Comparison of ENCODE assay signal across 2 cellular contexts in genomic region chrX:115892787-115893671, GRCh38.
TF ChIP-seq lines count a peak whose summit lies in the region.

No MANE protein-coding gene starts in this region.

TF ChIP-seq in K562, 482 proteins besides CTCF, POLR2A, EP300 and RAD21 (continued from another document and continues in another):
- TF ChIP-seq ZNF408 (CRISPR knock-in tag; IDR thresholded peaks at IDR 0.05; ENCODE audit: low read depth): no peak
- no peak for TF ChIP-seq SAP30 (IDR thresholded peaks at IDR 0.05; ENCODE audit: borderline replicate concordance, insufficient read depth, low read depth, low read length, poor library complexity, severe bottlenecking)
- TF ChIP-seq BCL6 (CRISPR knock-in tag; IDR thresholded peaks at IDR 0.05): no peak
- TF ChIP-seq LARP7 (IDR thresholded peaks at IDR 0.05): no peak
- TF ChIP-seq FOXM1 (IDR thresholded peaks at IDR 0.05; ENCODE audit: low read depth): no peak
- no peak for TF ChIP-seq FOXM1 (CRISPR knock-in tag; IDR thresholded peaks at IDR 0.05; ENCODE audit: low read depth)
- no peak for TF ChIP-seq MGA (IDR thresholded peaks at IDR 0.05)

TF ChIP-seq in HepG2, 621 proteins besides CTCF, POLR2A, EP300 and RAD21 (continued from another document and continues in another):
- TF ChIP-seq, protein P1, sequence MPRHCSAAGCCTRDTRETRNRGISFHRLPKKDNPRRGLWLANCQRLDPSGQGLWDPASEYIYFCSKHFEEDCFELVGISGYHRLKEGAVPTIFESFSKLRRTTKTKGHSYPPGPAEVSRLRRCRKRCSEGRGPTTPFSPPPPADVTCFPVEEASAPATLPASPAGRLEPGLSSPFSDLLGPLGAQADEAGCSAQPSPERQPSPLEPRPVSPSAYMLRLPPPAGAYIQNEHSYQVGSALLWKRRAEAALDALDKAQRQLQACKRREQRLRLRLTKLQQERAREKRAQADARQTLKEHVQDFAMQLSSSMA (CRISPR knock-in tag; IDR thresholded peaks at IDR 0.05): peak; percentile 97
- TF ChIP-seq ZNF768 (CRISPR knock-in tag; IDR thresholded peaks at IDR 0.05) (no peak), AGO2 (optimal IDR thresholded peaks at IDR 0.05; ENCODE audit: low read depth, low read length) (no peak), MED8 (CRISPR knock-in tag; IDR thresholded peaks at IDR 0.05; ENCODE audit: insufficient replicate concordance) (peak; percentile 54), ZMYM3 (CRISPR knock-in tag; IDR thresholded peaks at IDR 0.05) (no peak; the same call in 1 of the 2 replicates), NFE2L1 (CRISPR knock-in tag; IDR thresholded peaks at IDR 0.05; ENCODE audit: borderline replicate concordance) (no peak), SIX4 (CRISPR knock-in tag; IDR thresholded peaks at IDR 0.05) (no peak), ZFX (CRISPR knock-in tag; IDR thresholded peaks at IDR 0.05; ENCODE audit: low read depth) (peak; percentile 51), ZBTB7A (CRISPR knock-in tag; IDR thresholded peaks at IDR 0.05) (no peak; the same call in none of the 2 replicates), ZNF703 (CRISPR knock-in tag; IDR thresholded peaks at IDR 0.05; ENCODE audit: borderline replicate concordance) (peak; percentile 30; the same call in 1 of the 2 replicates), ZBTB7B (CRISPR knock-in tag; IDR thresholded peaks at IDR 0.05) (0 out of 2 replicates have a peak, but pooled peaks have one; percentile 36), BORCS8-MEF2B (CRISPR knock-in tag; IDR thresholded peaks at IDR 0.05) (no peak), ZNF24 (IDR thresholded peaks at IDR 0.05) (no peak), ZNF20 (CRISPR knock-in tag; IDR thresholded peaks at IDR 0.05) (no peak), TCF12 (IDR thresholded peaks at IDR 0.05) (no peak), TCF12 (CRISPR knock-in tag; IDR thresholded peaks at IDR 0.05) (no peak), MTA1 (CRISPR knock-in tag; IDR thresholded peaks at IDR 0.05; ENCODE audit: borderline replicate concordance) (0 out of 2 replicates have a peak, but pooled peaks have one; percentile 48), HOXD1 (CRISPR knock-in tag; IDR thresholded peaks at IDR 0.05) (no peak), FOXK1 (CRISPR knock-in tag; IDR thresholded peaks at IDR 0.05; ENCODE audit: borderline replicate concordance, low read depth) (peak; percentile 64; the same call in 1 of the 2 replicates), YY1 (IDR thresholded peaks at IDR 0.05; ENCODE audit: insufficient read depth, insufficient replicate concordance, low read depth, low read length) (peak; percentile 86), RARA (CRISPR knock-in tag; IDR thresholded peaks at IDR 0.05) (peak; percentile 39)
- TF ChIP-seq, protein P2, sequence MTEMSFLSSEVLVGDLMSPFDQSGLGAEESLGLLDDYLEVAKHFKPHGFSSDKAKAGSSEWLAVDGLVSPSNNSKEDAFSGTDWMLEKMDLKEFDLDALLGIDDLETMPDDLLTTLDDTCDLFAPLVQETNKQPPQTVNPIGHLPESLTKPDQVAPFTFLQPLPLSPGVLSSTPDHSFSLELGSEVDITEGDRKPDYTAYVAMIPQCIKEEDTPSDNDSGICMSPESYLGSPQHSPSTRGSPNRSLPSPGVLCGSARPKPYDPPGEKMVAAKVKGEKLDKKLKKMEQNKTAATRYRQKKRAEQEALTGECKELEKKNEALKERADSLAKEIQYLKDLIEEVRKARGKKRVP (CRISPR knock-in tag; IDR thresholded peaks at IDR 0.05): no peak
- TF ChIP-seq, protein P3, sequence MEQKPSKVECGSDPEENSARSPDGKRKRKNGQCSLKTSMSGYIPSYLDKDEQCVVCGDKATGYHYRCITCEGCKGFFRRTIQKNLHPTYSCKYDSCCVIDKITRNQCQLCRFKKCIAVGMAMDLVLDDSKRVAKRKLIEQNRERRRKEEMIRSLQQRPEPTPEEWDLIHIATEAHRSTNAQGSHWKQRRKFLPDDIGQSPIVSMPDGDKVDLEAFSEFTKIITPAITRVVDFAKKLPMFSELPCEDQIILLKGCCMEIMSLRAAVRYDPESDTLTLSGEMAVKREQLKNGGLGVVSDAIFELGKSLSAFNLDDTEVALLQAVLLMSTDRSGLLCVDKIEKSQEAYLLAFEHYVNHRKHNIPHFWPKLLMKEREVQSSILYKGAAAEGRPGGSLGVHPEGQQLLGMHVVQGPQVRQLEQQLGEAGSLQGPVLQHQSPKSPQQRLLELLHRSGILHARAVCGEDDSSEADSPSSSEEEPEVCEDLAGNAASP (CRISPR knock-in tag; IDR thresholded peaks at IDR 0.05; ENCODE audit: borderline replicate concordance): 0 out of 2 replicates have a peak, but pooled peaks have one; percentile 14
- TF ChIP-seq, protein P4, sequence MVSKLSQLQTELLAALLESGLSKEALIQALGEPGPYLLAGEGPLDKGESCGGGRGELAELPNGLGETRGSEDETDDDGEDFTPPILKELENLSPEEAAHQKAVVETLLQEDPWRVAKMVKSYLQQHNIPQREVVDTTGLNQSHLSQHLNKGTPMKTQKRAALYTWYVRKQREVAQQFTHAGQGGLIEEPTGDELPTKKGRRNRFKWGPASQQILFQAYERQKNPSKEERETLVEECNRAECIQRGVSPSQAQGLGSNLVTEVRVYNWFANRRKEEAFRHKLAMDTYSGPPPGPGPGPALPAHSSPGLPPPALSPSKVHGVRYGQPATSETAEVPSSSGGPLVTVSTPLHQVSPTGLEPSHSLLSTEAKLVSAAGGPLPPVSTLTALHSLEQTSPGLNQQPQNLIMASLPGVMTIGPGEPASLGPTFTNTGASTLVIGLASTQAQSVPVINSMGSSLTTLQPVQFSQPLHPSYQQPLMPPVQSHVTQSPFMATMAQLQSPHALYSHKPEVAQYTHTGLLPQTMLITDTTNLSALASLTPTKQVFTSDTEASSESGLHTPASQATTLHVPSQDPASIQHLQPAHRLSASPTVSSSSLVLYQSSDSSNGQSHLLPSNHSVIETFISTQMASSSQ (IDR thresholded peaks at IDR 0.05; ENCODE audit: low read depth): no peak
- TF ChIP-seq, protein P4 (CRISPR knock-in tag; IDR thresholded peaks at IDR 0.05; ENCODE audit: borderline replicate concordance): peak; percentile 53; the same call in 1 of the 2 replicates
- TF ChIP-seq, protein P5, sequence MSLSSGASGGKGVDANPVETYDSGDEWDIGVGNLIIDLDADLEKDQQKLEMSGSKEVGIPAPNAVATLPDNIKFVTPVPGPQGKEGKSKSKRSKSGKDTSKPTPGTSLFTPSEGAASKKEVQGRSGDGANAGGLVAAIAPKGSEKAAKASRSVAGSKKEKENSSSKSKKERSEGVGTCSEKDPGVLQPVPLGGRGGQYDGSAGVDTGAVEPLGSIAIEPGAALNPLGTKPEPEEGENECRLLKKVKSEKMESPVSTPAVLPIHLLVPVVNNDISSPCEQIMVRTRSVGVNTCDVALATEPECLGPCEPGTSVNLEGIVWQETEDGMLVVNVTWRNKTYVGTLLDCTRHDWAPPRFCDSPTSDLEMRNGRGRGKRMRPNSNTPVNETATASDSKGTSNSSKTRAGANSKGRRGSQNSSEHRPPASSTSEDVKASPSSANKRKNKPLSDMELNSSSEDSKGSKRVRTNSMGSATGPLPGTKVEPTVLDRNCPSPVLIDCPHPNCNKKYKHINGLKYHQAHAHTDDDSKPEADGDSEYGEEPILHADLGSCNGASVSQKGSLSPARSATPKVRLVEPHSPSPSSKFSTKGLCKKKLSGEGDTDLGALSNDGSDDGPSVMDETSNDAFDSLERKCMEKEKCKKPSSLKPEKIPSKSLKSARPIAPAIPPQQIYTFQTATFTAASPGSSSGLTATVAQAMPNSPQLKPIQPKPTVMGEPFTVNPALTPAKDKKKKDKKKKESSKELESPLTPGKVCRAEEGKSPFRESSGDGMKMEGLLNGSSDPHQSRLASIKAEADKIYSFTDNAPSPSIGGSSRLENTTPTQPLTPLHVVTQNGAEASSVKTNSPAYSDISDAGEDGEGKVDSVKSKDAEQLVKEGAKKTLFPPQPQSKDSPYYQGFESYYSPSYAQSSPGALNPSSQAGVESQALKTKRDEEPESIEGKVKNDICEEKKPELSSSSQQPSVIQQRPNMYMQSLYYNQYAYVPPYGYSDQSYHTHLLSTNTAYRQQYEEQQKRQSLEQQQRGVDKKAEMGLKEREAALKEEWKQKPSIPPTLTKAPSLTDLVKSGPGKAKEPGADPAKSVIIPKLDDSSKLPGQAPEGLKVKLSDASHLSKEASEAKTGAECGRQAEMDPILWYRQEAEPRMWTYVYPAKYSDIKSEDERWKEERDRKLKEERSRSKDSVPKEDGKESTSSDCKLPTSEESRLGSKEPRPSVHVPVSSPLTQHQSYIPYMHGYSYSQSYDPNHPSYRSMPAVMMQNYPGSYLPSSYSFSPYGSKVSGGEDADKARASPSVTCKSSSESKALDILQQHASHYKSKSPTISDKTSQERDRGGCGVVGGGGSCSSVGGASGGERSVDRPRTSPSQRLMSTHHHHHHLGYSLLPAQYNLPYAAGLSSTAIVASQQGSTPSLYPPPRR (CRISPR knock-in tag; IDR thresholded peaks at IDR 0.05; ENCODE audit: borderline replicate concordance): peak; percentile 38; the same call in 1 of the 2 replicates
- TF ChIP-seq, protein P6, sequence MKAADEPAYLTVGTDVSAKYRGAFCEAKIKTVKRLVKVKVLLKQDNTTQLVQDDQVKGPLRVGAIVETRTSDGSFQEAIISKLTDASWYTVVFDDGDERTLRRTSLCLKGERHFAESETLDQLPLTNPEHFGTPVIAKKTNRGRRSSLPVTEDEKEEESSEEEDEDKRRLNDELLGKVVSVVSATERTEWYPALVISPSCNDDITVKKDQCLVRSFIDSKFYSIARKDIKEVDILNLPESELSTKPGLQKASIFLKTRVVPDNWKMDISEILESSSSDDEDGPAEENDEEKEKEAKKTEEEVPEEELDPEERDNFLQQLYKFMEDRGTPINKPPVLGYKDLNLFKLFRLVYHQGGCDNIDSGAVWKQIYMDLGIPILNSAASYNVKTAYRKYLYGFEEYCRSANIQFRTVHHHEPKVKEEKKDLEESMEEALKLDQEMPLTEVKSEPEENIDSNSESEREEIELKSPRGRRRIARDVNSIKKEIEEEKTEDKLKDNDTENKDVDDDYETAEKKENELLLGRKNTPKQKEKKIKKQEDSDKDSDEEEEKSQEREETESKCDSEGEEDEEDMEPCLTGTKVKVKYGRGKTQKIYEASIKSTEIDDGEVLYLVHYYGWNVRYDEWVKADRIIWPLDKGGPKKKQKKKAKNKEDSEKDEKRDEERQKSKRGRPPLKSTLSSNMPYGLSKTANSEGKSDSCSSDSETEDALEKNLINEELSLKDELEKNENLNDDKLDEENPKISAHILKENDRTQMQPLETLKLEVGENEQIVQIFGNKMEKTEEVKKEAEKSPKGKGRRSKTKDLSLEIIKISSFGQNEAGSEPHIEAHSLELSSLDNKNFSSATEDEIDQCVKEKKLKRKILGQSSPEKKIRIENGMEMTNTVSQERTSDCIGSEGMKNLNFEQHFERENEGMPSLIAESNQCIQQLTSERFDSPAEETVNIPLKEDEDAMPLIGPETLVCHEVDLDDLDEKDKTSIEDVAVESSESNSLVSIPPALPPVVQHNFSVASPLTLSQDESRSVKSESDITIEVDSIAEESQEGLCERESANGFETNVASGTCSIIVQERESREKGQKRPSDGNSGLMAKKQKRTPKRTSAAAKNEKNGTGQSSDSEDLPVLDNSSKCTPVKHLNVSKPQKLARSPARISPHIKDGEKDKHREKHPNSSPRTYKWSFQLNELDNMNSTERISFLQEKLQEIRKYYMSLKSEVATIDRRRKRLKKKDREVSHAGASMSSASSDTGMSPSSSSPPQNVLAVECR (CRISPR knock-in tag; IDR thresholded peaks at IDR 0.05; ENCODE audit: borderline replicate concordance): peak; percentile 45; the same call in 1 of the 2 replicates
- TF ChIP-seq, protein P7, sequence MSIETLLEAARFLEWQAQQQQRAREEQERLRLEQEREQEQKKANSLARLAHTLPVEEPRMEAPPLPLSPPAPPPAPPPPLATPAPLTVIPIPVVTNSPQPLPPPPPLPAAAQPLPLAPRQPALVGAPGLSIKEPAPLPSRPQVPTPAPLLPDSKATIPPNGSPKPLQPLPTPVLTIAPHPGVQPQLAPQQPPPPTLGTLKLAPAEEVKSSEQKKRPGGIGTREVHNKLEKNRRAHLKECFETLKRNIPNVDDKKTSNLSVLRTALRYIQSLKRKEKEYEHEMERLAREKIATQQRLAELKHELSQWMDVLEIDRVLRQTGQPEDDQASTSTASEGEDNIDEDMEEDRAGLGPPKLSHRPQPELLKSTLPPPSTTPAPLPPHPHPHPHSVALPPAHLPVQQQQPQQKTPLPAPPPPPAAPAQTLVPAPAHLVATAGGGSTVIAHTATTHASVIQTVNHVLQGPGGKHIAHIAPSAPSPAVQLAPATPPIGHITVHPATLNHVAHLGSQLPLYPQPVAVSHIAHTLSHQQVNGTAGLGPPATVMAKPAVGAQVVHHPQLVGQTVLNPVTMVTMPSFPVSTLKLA (IDR thresholded peaks at IDR 0.05): no peak
- TF ChIP-seq, protein P8, sequence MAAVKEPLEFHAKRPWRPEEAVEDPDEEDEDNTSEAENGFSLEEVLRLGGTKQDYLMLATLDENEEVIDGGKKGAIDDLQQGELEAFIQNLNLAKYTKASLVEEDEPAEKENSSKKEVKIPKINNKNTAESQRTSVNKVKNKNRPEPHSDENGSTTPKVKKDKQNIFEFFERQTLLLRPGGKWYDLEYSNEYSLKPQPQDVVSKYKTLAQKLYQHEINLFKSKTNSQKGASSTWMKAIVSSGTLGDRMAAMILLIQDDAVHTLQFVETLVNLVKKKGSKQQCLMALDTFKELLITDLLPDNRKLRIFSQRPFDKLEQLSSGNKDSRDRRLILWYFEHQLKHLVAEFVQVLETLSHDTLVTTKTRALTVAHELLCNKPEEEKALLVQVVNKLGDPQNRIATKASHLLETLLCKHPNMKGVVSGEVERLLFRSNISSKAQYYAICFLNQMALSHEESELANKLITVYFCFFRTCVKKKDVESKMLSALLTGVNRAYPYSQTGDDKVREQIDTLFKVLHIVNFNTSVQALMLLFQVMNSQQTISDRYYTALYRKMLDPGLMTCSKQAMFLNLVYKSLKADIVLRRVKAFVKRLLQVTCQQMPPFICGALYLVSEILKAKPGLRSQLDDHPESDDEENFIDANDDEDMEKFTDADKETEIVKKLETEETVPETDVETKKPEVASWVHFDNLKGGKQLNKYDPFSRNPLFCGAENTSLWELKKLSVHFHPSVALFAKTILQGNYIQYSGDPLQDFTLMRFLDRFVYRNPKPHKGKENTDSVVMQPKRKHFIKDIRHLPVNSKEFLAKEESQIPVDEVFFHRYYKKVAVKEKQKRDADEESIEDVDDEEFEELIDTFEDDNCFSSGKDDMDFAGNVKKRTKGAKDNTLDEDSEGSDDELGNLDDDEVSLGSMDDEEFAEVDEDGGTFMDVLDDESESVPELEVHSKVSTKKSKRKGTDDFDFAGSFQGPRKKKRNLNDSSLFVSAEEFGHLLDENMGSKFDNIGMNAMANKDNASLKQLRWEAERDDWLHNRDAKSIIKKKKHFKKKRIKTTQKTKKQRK (IDR thresholded peaks at IDR 0.05; ENCODE audit: low read length): no peak
- TF ChIP-seq, protein P9, sequence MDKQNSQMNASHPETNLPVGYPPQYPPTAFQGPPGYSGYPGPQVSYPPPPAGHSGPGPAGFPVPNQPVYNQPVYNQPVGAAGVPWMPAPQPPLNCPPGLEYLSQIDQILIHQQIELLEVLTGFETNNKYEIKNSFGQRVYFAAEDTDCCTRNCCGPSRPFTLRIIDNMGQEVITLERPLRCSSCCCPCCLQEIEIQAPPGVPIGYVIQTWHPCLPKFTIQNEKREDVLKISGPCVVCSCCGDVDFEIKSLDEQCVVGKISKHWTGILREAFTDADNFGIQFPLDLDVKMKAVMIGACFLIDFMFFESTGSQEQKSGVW (CRISPR knock-in tag; IDR thresholded peaks at IDR 0.05; ENCODE audit: borderline replicate concordance): no peak
